25 cellular contexts compared by ENCODE assay signal in genomic region chr2:200791905-200792304, GRCh38.
"Had no signal": no experiment of that assay in that cellular context is flagged by ENCODE, and none has a peak within 500 bp of the region (broad histone marks: within the 10 kb centered on the region; RNA-seq: fewer than 3 reads in every experiment).

No MANE protein-coding gene starts in this region.

- ATAC-seq: gastrocnemius medialis; mucosa of descending colon; natural killer cell treated with Interleukin-12 subunit alpha and Interleukin-12 subunit beta and Interleukin-15 and Interleukin-18, amount 100 ng/mL, for 72 hours; stimulated activated memory B cell treated with anti-CD40 and anti-IgM and Interleukin-4, amounts not matched to agents 10 μg/mL and 1 μg/mL and 100 μg/mL, for 72 hours; stimulated activated naive CD8-positive, alpha-beta T cell treated with anti-CD3 and anti-CD28 coated beads, Interleukin-15, Interleukin-2, amounts not matched to agents 100 U/mL and 50 U/mL, for 24 hours; upper lobe of right lung had no signal

- DNase-seq: cerebellar nuclear complex; dorsolateral prefrontal cortex; effector CD4-positive, alpha-beta T cell; foreskin fibroblast; gastrocnemius medialis; head of caudate nucleus; hippocampal formation; left cardiac atrium; mesenchymal stem cell; mucosa of descending colon; naive B cell; right cardiac atrium; spleen; stimulated activated CD4-positive, alpha-beta T cell treated with anti-CD3 and anti-CD28 coated beads, Interleukin-4, amount 100 ng/mL, for 4 hours; stimulated activated naive CD8-positive, alpha-beta T cell treated with anti-CD3 and anti-CD28 coated beads, Interleukin-15, Interleukin-2, amounts not matched to agents 100 U/mL and 50 U/mL, for 24 hours; substantia nigra; transverse colon; upper lobe of right lung; uterus had no signal

- H3K36me3 ChIP-seq: gastrocnemius medialis, neural progenitor cell, prostate gland, spleen, transverse colon, upper lobe of right lung, uterus had no signal

- H3K9me3 ChIP-seq: gastrocnemius medialis, mucosa of descending colon, prostate gland, spleen, transverse colon, upper lobe of right lung, uterus had no signal

- H3K9me3 Mint-ChIP-seq: mesothelial cell of epicardium; naive B cell; natural killer cell treated with Interleukin-12 subunit alpha and Interleukin-12 subunit beta and Interleukin-15 and Interleukin-18, amount 100 ng/mL, for 72 hours; neural progenitor cell; stimulated activated memory B cell treated with anti-CD40 and anti-IgM and Interleukin-4, amounts not matched to agents 10 μg/mL and 1 μg/mL and 100 μg/mL, for 72 hours had no signal

- H3K27ac ChIP-seq: dorsolateral prefrontal cortex, gastrocnemius medialis, neural progenitor cell, prostate gland, skin epidermis, spleen, transverse colon, upper lobe of right lung, uterus had no signal

- H3K27me3 Mint-ChIP-seq: naive B cell had no signal

- H3K27me3 ChIP-seq: dorsolateral prefrontal cortex, gastrocnemius medialis, neural progenitor cell, spleen, transverse colon, upper lobe of right lung, uterus had no signal

- H3K36me3 Mint-ChIP-seq: mesothelial cell of epicardium; naive B cell; natural killer cell treated with Interleukin-12 subunit alpha and Interleukin-12 subunit beta and Interleukin-15 and Interleukin-18, amount 100 ng/mL, for 72 hours; neural progenitor cell; stimulated activated memory B cell treated with anti-CD40 and anti-IgM and Interleukin-4, amounts not matched to agents 10 μg/mL and 1 μg/mL and 100 μg/mL, for 72 hours had no signal

- H3K4me3 Mint-ChIP-seq: mesothelial cell of epicardium; naive B cell; natural killer cell treated with Interleukin-12 subunit alpha and Interleukin-12 subunit beta and Interleukin-15 and Interleukin-18, amount 100 ng/mL, for 72 hours; neural progenitor cell; stimulated activated memory B cell treated with anti-CD40 and anti-IgM and Interleukin-4, amounts not matched to agents 10 μg/mL and 1 μg/mL and 100 μg/mL, for 72 hours had no signal

- H3K4me1 Mint-ChIP-seq: naive B cell; stimulated activated memory B cell treated with anti-CD40 and anti-IgM and Interleukin-4, amounts not matched to agents 10 μg/mL and 1 μg/mL and 100 μg/mL, for 72 hours had no signal

- H3K4me1 ChIP-seq: prostate gland, uterus had no signal

- H3K27ac Mint-ChIP-seq: mesothelial cell of epicardium; naive B cell; natural killer cell treated with Interleukin-12 subunit alpha and Interleukin-12 subunit beta and Interleukin-15 and Interleukin-18, amount 100 ng/mL, for 72 hours; neural progenitor cell; stimulated activated memory B cell treated with anti-CD40 and anti-IgM and Interleukin-4, amounts not matched to agents 10 μg/mL and 1 μg/mL and 100 μg/mL, for 72 hours had no signal

- H3K4me3 ChIP-seq: dorsolateral prefrontal cortex, gastrocnemius medialis, mucosa of descending colon, neural progenitor cell, prostate gland, skin epidermis, spleen, transverse colon, upper lobe of right lung, uterus had no signal
